1 cellular context compared by ENCODE assay signal in genomic region chr1:3427711-3428704, GRCh38.
TF ChIP-seq lines count a peak whose summit lies in the region.

No MANE protein-coding gene starts in this region.

TF ChIP-seq in H1, 55 proteins besides CTCF, POLR2A, EP300 and RAD21:
- TF ChIP-seq JUN (IDR thresholded peaks at IDR 0.05; ENCODE audit: low read depth, low read length) (no peak), CHD1 (IDR thresholded peaks at IDR 0.05; ENCODE audit: low read depth, low read length) (no peak), RNF2 (IDR thresholded peaks at IDR 0.05; ENCODE audit: borderline replicate concordance, low read depth, low read length, missing control alignments, poor library complexity, severe bottlenecking) (no peak), POU5F1 (IDR thresholded peaks at IDR 0.05; ENCODE audit: low read depth, low read length) (no peak), SP1 (IDR thresholded peaks at IDR 0.05; ENCODE audit: low read depth, low read length) (no peak), SUZ12 (IDR thresholded peaks at IDR 0.05; ENCODE audit: low read length) (no peak), TBP (IDR thresholded peaks at IDR 0.05; ENCODE audit: low read depth, low read length) (no peak), SAP30 (IDR thresholded peaks at IDR 0.05; ENCODE audit: insufficient read depth, insufficient replicate concordance, low read length) (no peak), MAFK (IDR thresholded peaks at IDR 0.05; ENCODE audit: low read depth, low read length) (no peak), CEBPB (IDR thresholded peaks at IDR 0.05; ENCODE audit: low read depth, low read length) (no peak), KDM4A (IDR thresholded peaks at IDR 0.05; ENCODE audit: low read depth, low read length, severe bottlenecking) (no peak), ATF2 (IDR thresholded peaks at IDR 0.05; ENCODE audit: low read length) (no peak), BCL11A (IDR thresholded peaks at IDR 0.05; ENCODE audit: low read depth in 2 of 2, low read length in 2 of 2) (no peak), SP4 (IDR thresholded peaks at IDR 0.05; ENCODE audit: low read length) (no peak), EGR1 (IDR thresholded peaks at IDR 0.05; ENCODE audit: borderline replicate concordance, low read depth, low read length) (no peak)
